In the genomic region with DNA sequence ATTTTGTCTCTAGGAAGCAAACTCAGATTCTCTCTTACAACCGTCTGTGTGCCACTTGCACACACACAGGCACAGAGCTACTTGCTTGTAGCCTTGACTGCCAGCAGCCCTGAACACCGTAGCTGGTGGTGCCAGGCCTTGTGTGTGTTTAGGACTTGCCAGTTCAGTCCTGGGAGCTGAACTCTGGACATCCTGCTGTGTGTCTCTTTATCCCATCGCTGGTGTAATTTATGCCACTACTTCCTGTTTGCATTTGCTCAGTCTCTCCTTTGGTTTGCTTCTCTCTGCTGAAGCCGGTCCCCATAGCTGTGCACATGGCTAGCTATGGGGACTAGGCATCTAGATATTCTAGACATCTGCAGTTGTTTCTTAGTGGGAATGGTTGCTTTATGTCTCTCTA, we compare ENCODE assay signal across 1 cellular context.
TF ChIP-seq lines count a peak whose summit lies in the region.

No MANE protein-coding gene starts in this region.

TF ChIP-seq in HepG2, 621 proteins besides CTCF, POLR2A, EP300 and RAD21 (continued from another document and continues in another):
- TF ChIP-seq, protein P1, sequence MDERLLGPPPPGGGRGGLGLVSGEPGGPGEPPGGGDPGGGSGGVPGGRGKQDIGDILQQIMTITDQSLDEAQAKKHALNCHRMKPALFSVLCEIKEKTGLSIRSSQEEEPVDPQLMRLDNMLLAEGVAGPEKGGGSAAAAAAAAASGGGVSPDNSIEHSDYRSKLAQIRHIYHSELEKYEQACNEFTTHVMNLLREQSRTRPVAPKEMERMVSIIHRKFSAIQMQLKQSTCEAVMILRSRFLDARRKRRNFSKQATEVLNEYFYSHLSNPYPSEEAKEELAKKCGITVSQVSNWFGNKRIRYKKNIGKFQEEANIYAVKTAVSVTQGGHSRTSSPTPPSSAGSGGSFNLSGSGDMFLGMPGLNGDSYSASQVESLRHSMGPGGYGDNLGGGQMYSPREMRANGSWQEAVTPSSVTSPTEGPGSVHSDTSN (CRISPR knock-in tag; IDR thresholded peaks at IDR 0.05) = no peak
- TF ChIP-seq, protein P2, sequence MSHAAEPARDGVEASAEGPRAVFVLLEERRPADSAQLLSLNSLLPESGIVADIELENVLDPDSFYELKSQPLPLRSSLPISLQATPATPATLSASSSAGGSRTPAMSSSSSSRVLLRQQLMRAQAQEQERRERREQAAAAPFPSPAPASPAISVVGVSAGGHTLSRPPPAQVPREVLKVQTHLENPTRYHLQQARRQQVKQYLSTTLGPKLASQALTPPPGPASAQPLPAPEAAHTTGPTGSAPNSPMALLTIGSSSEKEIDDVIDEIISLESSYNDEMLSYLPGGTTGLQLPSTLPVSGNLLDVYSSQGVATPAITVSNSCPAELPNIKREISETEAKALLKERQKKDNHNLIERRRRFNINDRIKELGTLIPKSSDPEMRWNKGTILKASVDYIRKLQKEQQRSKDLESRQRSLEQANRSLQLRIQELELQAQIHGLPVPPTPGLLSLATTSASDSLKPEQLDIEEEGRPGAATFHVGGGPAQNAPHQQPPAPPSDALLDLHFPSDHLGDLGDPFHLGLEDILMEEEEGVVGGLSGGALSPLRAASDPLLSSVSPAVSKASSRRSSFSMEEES (CRISPR knock-in tag; IDR thresholded peaks at IDR 0.05) = 0 out of 2 replicates have a peak, but pooled peaks have one; percentile 29
- TF ChIP-seq, protein P3, sequence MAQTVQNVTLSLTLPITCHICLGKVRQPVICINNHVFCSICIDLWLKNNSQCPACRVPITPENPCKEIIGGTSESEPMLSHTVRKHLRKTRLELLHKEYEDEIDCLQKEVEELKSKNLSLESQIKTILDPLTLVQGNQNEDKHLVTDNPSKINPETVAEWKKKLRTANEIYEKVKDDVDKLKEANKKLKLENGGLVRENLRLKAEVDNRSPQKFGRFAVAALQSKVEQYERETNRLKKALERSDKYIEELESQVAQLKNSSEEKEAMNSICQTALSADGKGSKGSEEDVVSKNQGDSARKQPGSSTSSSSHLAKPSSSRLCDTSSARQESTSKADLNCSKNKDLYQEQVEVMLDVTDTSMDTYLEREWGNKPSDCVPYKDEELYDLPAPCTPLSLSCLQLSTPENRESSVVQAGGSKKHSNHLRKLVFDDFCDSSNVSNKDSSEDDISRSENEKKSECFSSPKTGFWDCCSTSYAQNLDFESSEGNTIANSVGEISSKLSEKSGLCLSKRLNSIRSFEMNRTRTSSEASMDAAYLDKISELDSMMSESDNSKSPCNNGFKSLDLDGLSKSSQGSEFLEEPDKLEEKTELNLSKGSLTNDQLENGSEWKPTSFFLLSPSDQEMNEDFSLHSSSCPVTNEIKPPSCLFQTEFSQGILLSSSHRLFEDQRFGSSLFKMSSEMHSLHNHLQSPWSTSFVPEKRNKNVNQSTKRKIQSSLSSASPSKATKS (CRISPR knock-in tag; IDR thresholded peaks at IDR 0.05) = no peak
- TF ChIP-seq, protein P4, sequence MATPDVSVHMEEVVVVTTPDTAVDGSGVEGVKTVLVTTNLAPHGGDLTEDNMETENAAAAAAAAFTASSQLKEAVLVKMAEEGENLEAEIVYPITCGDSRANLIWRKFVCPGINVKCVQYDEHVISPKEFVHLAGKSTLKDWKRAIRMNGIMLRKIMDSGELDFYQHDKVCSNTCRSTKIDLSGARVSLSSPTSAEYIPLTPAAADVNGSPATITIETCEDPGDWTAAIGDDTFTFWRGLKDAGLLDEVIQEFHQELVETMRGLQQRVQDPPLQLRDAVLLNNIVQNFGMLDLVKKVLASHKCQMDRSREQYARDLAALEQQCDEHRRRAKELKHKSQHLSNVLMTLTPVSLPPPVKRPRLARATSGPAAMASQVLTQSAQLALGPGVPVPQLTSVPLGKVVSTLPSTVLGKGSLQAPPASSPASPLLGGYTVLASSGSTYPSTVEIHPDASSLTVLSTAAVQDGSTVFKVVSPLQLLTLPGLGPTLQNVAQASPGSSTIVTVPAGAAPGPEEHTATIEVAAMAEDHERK (CRISPR knock-in tag; IDR thresholded peaks at IDR 0.05; ENCODE audit: low read depth) = no peak
- TF ChIP-seq ELF3 (CRISPR knock-in tag; IDR thresholded peaks at IDR 0.05) = peak; percentile 98
- TF ChIP-seq, protein P5, sequence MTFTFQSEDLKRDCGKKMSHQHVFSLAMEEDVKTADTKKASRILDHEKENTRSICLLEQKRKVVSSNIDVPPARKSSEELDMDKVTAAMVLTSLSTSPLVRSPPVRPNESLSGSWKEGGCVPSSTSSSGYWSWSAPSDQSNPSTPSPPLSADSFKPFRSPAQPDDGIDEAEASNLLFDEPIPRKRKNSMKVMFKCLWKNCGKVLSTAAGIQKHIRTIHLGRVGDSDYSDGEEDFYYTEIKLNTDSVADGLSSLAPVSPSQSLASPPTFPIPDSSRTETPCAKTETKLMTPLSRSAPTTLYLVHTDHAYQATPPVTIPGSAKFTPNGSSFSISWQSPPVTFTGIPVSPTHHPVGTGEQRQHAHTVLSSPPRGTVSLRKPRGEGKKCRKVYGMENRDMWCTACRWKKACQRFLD (CRISPR knock-in tag; IDR thresholded peaks at IDR 0.05; ENCODE audit: borderline replicate concordance) = no peak
- TF ChIP-seq, protein P6, sequence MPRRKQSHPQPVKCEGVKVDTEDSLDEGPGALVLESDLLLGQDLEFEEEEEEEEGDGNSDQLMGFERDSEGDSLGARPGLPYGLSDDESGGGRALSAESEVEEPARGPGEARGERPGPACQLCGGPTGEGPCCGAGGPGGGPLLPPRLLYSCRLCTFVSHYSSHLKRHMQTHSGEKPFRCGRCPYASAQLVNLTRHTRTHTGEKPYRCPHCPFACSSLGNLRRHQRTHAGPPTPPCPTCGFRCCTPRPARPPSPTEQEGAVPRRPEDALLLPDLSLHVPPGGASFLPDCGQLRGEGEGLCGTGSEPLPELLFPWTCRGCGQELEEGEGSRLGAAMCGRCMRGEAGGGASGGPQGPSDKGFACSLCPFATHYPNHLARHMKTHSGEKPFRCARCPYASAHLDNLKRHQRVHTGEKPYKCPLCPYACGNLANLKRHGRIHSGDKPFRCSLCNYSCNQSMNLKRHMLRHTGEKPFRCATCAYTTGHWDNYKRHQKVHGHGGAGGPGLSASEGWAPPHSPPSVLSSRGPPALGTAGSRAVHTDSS (CRISPR knock-in tag; conservative IDR thresholded peaks at IDR 0.05) = no peak
- TF ChIP-seq GTF3A (CRISPR knock-in tag; conservative IDR thresholded peaks at IDR 0.05) = no peak
- no peak for TF ChIP-seq KMT2B (CRISPR knock-in tag; IDR thresholded peaks at IDR 0.05)
- TF ChIP-seq ZNF749 (CRISPR knock-in tag; IDR thresholded peaks at IDR 0.05; ENCODE audit: borderline replicate concordance) = no peak
- no peak for TF ChIP-seq PHF8 (CRISPR knock-in tag; IDR thresholded peaks at IDR 0.05)
- no peak for TF ChIP-seq SP4 (CRISPR knock-in tag; IDR thresholded peaks at IDR 0.05)
- TF ChIP-seq MEF2D (CRISPR knock-in tag; IDR thresholded peaks at IDR 0.05) = 0 out of 2 replicates have a peak, but pooled peaks have one; percentile 20
- TF ChIP-seq, protein P7, sequence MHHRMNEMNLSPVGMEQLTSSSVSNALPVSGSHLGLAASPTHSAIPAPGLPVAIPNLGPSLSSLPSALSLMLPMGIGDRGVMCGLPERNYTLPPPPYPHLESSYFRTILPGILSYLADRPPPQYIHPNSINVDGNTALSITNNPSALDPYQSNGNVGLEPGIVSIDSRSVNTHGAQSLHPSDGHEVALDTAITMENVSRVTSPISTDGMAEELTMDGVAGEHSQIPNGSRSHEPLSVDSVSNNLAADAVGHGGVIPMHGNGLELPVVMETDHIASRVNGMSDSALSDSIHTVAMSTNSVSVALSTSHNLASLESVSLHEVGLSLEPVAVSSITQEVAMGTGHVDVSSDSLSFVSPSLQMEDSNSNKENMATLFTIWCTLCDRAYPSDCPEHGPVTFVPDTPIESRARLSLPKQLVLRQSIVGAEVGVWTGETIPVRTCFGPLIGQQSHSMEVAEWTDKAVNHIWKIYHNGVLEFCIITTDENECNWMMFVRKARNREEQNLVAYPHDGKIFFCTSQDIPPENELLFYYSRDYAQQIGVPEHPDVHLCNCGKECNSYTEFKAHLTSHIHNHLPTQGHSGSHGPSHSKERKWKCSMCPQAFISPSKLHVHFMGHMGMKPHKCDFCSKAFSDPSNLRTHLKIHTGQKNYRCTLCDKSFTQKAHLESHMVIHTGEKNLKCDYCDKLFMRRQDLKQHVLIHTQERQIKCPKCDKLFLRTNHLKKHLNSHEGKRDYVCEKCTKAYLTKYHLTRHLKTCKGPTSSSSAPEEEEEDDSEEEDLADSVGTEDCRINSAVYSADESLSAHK (CRISPR knock-in tag; IDR thresholded peaks at IDR 0.05; ENCODE audit: borderline replicate concordance) = no peak
- no peak for TF ChIP-seq CENPX (CRISPR knock-in tag; IDR thresholded peaks at IDR 0.05)
- no peak for TF ChIP-seq MBD4 (IDR thresholded peaks at IDR 0.05; ENCODE audit: borderline replicate concordance, low read length)
- no peak for TF ChIP-seq ZNF34 (CRISPR knock-in tag; IDR thresholded peaks at IDR 0.05; ENCODE audit: borderline replicate concordance)
- TF ChIP-seq PHB2 (IDR thresholded peaks at IDR 0.05; ENCODE audit: partially characterized antibody) = no peak
- no peak for TF ChIP-seq MATR3 (CRISPR knock-in tag; IDR thresholded peaks at IDR 0.05)
- no peak for TF ChIP-seq NFE2 (CRISPR knock-in tag; IDR thresholded peaks at IDR 0.05)
- TF ChIP-seq WIZ (CRISPR knock-in tag; IDR thresholded peaks at IDR 0.05) = no peak
- TF ChIP-seq ETV5 (CRISPR knock-in tag; IDR thresholded peaks at IDR 0.05; ENCODE audit: borderline replicate concordance) = peak; percentile 94
- TF ChIP-seq ZNF570 (CRISPR knock-in tag; IDR thresholded peaks at IDR 0.05; ENCODE audit: borderline replicate concordance) = no peak
- no peak for TF ChIP-seq ZNF260 (CRISPR knock-in tag; IDR thresholded peaks at IDR 0.05; ENCODE audit: borderline replicate concordance, low read depth)
- TF ChIP-seq, protein P8, sequence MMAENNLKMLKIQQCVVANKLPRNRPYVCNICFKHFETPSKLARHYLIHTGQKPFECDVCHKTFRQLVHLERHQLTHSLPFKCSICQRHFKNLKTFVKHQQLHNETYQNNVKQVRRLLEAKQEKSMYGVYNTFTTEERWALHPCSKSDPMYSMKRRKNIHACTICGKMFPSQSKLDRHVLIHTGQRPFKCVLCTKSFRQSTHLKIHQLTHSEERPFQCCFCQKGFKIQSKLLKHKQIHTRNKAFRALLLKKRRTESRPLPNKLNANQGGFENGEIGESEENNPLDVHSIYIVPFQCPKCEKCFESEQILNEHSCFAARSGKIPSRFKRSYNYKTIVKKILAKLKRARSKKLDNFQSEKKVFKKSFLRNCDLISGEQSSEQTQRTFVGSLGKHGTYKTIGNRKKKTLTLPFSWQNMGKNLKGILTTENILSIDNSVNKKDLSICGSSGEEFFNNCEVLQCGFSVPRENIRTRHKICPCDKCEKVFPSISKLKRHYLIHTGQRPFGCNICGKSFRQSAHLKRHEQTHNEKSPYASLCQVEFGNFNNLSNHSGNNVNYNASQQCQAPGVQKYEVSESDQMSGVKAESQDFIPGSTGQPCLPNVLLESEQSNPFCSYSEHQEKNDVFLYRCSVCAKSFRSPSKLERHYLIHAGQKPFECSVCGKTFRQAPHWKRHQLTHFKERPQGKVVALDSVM (CRISPR knock-in tag; IDR thresholded peaks at IDR 0.05) = no peak
- no peak for TF ChIP-seq FOXK2 (IDR thresholded peaks at IDR 0.05)
- TF ChIP-seq, protein P9, sequence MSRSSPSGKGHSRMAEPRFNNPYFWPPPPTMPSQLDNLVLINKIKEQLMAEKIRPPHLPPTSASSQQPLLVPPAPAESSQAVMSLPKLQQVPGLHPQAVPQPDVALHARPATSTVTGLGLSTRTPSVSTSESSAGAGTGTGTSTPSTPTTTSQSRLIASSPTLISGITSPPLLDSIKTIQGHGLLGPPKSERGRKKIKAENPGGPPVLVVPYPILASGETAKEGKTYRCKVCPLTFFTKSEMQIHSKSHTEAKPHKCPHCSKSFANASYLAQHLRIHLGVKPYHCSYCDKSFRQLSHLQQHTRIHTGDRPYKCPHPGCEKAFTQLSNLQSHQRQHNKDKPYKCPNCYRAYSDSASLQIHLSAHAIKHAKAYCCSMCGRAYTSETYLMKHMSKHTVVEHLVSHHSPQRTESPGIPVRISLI (CRISPR knock-in tag; IDR thresholded peaks at IDR 0.05; ENCODE audit: borderline replicate concordance) = no peak
- peak; percentile 33; the same call in 1 of the 2 replicates for TF ChIP-seq RXRB (CRISPR knock-in tag; IDR thresholded peaks at IDR 0.05; ENCODE audit: borderline replicate concordance)
- TF ChIP-seq ZNF343 (CRISPR knock-in tag; IDR thresholded peaks at IDR 0.05) = no peak
- TF ChIP-seq PPARG (CRISPR knock-in tag; conservative IDR thresholded peaks at IDR 0.05) = no peak
- TF ChIP-seq MTF1 (CRISPR knock-in tag; IDR thresholded peaks at IDR 0.05) = no peak
- TF ChIP-seq CCAR2 (optimal IDR thresholded peaks at IDR 0.05; ENCODE audit: low read depth, low read length) = no peak
- TF ChIP-seq ZNF160 (CRISPR knock-in tag; IDR thresholded peaks at IDR 0.05) = no peak
- TF ChIP-seq, protein P10, sequence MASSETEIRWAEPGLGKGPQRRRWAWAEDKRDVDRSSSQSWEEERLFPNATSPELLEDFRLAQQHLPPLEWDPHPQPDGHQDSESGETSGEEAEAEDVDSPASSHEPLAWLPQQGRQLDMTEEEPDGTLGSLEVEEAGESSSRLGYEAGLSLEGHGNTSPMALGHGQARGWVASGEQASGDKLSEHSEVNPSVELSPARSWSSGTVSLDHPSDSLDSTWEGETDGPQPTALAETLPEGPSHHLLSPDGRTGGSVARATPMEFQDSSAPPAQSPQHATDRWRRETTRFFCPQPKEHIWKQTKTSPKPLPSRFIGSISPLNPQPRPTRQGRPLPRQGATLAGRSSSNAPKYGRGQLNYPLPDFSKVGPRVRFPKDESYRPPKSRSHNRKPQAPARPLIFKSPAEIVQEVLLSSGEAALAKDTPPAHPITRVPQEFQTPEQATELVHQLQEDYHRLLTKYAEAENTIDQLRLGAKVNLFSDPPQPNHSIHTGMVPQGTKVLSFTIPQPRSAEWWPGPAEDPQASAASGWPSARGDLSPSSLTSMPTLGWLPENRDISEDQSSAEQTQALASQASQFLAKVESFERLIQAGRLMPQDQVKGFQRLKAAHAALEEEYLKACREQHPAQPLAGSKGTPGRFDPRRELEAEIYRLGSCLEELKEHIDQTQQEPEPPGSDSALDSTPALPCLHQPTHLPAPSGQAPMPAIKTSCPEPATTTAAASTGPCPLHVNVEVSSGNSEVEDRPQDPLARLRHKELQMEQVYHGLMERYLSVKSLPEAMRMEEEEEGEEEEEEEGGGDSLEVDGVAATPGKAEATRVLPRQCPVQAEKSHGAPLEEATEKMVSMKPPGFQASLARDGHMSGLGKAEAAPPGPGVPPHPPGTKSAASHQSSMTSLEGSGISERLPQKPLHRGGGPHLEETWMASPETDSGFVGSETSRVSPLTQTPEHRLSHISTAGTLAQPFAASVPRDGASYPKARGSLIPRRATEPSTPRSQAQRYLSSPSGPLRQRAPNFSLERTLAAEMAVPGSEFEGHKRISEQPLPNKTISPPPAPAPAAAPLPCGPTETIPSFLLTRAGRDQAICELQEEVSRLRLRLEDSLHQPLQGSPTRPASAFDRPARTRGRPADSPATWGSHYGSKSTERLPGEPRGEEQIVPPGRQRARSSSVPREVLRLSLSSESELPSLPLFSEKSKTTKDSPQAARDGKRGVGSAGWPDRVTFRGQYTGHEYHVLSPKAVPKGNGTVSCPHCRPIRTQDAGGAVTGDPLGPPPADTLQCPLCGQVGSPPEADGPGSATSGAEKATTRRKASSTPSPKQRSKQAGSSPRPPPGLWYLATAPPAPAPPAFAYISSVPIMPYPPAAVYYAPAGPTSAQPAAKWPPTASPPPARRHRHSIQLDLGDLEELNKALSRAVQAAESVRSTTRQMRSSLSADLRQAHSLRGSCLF (CRISPR knock-in tag; IDR thresholded peaks at IDR 0.05; ENCODE audit: borderline replicate concordance) = no peak
- no peak for TF ChIP-seq KLF11 (CRISPR knock-in tag; IDR thresholded peaks at IDR 0.05)
- peak; percentile 86; the same call in 1 of the 2 replicates for TF ChIP-seq ZNF775 (CRISPR knock-in tag; IDR thresholded peaks at IDR 0.05; ENCODE audit: borderline replicate concordance)
- TF ChIP-seq, protein P11, sequence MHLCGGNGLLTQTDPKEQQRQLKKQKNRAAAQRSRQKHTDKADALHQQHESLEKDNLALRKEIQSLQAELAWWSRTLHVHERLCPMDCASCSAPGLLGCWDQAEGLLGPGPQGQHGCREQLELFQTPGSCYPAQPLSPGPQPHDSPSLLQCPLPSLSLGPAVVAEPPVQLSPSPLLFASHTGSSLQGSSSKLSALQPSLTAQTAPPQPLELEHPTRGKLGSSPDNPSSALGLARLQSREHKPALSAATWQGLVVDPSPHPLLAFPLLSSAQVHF (CRISPR knock-in tag; IDR thresholded peaks at IDR 0.05) = no peak
